In the genomic region with DNA sequence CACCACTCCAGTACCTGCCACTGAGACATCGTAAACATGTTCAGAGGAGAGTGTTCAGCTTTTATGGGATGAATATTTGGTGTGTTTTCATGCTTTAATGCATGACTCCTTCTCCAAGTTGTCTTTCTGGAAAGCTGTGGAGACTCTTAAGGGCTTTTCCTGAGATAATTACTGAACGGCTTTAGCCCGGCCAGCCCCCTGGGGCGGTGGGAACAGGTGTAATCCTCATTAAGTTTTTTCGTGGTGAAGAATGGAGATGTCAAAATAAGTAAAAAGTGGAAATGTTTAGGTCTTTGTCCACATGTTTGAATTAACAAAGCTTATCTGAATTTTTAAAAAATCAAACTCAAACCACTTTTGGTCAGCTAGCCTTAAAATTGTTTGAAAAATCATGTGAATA, we compare ENCODE assay signal across 8 cellular contexts. TPM values are rescaled to one million over a fixed set of nuclear protein-coding genes. Genes with fewer than 3 reads are reported as not detected.
A peak's percentile ranks its signal among the peaks of the same experiment; 100 is the strongest.
DNase-seq lines count a peak whose midpoint lies in the region; ATAC-seq and TF ChIP-seq lines count a peak whose summit lies in the region.

No MANE protein-coding gene starts in this region.

- CTCF ChIA-PET in RWPE1 (lab: Yijun Ruan, JAX), result interaction anchor here (0.9 to 1.0 kb wide), 2 partner anchors 9 to 34 kb away, joined by 3 to 10 read pairs; no protein-coding TSS in a partner anchor

- ATAC-seq in gastrocnemius medialis (no peak), HG03520 (IDR thresholded peaks at IDR 0.05; ENCODE audit: unreplicated experiment) (no peak), left lobe of liver (no peak)

- H3K4me3 ChIP-seq in GM23248 (peak overlapping the region; percentile 76), fibroblast of mammary gland (ENCODE audit: control insufficient read depth, low read depth, low read length) (peak overlapping the region; percentile 58), gastrocnemius medialis (peak overlapping the region; percentile 67 to 86 (median 82))

- H2AFZ ChIP-seq in GM23248, result peak overlapping the region; percentile 87

- in situ Hi-C loops in GM23248 (cut with MboI), result no loop called here
- in situ Hi-C loops in gastrocnemius medialis (cut with MboI; ENCODE audit: low sequenced_read_pairs in 4 of 4), result no loop called here

- H3K27ac ChIP-seq in GM23248 (no peak overlapping the region), RWPE1 (peak overlapping the region; percentile 95), gastrocnemius medialis (peak overlapping the region; percentile 88 to 94 (median 94))

- no peaks in the 10 kb centered on the region for H3K9me2 ChIP-seq in GM23248 (ENCODE audit: insufficient read depth)

- no peak for TF ChIP-seq POLR2A in gastrocnemius medialis (IDR thresholded peaks at IDR 0.05)

- peak overlapping the region; percentile 81 for H3K4me2 ChIP-seq in GM23248 (ENCODE audit: unreplicated experiment)

- TF ChIP-seq CTCF in RWPE1 (conservative IDR thresholded peaks at IDR 0.05; ENCODE audit: low read depth) (no peak), fibroblast of mammary gland (conservative IDR thresholded peaks at IDR 0.05; ENCODE audit: control insufficient read depth, insufficient read depth, low read depth, low read length) (no peak), gastrocnemius medialis (IDR thresholded peaks at IDR 0.05 in 4 of 5, conservative IDR thresholded peaks at IDR 0.05 in 1 of 5) (no peak)

- intact Hi-C loops in gastrocnemius medialis (cut with DNase I; ENCODE audit: low total_unique reads), result loop anchor here (1.0 to 10.0 kb wide), 6 partner anchors 126 to 533 kb away; a partner anchor contains a TSS

- H3F3A ChIP-seq in GM23248 (ENCODE audit: insufficient read depth), result no peaks in the 10 kb centered on the region

- DNase-seq in GM23248 (no peak), RWPE1 (ENCODE audit: low spot score) (no peak), fibroblast of mammary gland (ENCODE audit: low read depth) (no peak), gastrocnemius medialis (no peak), COR-L47 (lab: John Stamatoyannopoulos, UW) (no peak), left lobe of liver (ENCODE audit: low spot score) (no peak), MV-4-11 (lab: John Stamatoyannopoulos, UW) (no peak)

- H4K20me1 ChIP-seq in GM23248 (ENCODE audit: insufficient read depth), result no peaks in the 10 kb centered on the region

- POLR2A ChIA-PET in RWPE1 (lab: Yijun Ruan, JAX; ENCODE audit: low non-redundant PET), result interaction anchor here (0.9 kb wide), 1 partner anchor 10 kb away, joined by 3 read pairs; no protein-coding TSS in a partner anchor

- 6 to 7% methylated on average over 5 of the region's 5 CpGs for WGBS in GM23248 (ENCODE audit: low coverage in 1 of 2, low lambda C conversion rate in 2 of 2, missing lambda C conversion rate in 2 of 2), 2 experiments

- peaks cover 5% of the 10 kb centered on the region for H3K4me1 ChIP-seq in GM23248 (ENCODE audit: insufficient read depth)
- peaks cover 3 to 21% of the 10 kb centered on the region in 2 donors for H3K4me1 ChIP-seq in gastrocnemius medialis

- H3K9me3 ChIP-seq in GM23248 (ENCODE audit: low read depth) (no peaks in the 10 kb centered on the region), gastrocnemius medialis (no peaks in the 10 kb centered on the region)

- no peaks in the 10 kb centered on the region for H3K36me3 ChIP-seq in GM23248 (ENCODE audit: low read depth)
- H3K36me3 ChIP-seq in gastrocnemius medialis, result no peaks in the 10 kb centered on the region

- peak overlapping the region; percentile 60; the same call in 1 of the 2 replicates for H3K9ac ChIP-seq in GM23248

- no peaks in the 10 kb centered on the region for H3K27me3 ChIP-seq in GM23248 (replicated peaks; ENCODE audit: insufficient read depth)
- H3K27me3 ChIP-seq in gastrocnemius medialis, result no peaks in the 10 kb centered on the region

- H3K79me2 ChIP-seq in GM23248 (ENCODE audit: insufficient read depth), result no peaks in the 10 kb centered on the region

RNA-seq across cellular contexts. Expression of a gene that starts 1.5 kb away (rescaled TPM):
- 3.5 and 4.4 TPM in 2 replicates for total RNA-seq in GM23248 (2014; rRNA removed; shearing (Covaris generic))
- polyA plus RNA-seq in GM23248 (2016; fragmentation: Nextera tagmentation; extraction: Ambion mirVana), result 1.8 and 2.8 TPM in 2 replicates
- total RNA-seq in gastrocnemius medialis (100 to 1,000 TPM in 3 of 4 donors, 10 to 100 TPM in 1; 96.9 to 207 (median 182) TPM), left lobe of liver (46.8 TPM)
